13 cellular contexts compared by ENCODE assay signal in the genomic region with DNA sequence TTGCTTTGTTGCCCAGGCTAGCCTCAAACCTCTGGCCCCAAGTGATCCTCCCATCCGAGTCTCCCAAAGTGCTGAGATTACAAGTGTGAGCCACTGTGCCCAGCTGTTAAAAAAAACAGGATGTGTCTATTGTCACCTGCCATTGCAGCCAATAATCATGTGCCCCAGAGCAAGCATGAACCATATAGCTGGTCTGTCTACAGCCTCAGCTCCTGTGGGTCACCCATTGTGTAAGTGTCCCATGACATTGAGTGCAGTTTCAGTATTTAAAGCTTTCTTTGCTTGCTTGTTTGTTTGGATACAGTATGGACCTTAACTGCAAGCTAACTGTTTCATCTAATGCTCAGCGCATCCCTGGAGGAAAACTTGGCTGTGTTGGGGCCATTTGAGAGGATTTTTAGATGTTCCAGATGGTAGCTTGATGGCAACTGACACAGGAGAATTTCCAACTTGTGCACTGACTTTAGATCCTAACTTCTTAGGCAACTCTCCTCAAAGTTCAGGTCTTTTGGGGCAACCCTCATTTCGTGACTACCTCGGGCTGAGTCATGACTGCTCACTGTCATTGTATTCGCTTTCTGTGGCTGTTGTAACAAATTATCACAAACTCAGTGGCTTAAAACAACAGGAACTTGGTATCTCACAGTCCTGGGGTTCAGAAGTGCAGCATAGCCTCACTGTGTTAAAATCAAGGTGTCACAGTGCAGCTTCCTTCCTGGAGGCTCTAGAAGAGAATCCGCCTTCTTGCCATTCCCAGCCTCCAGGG. TPM values are rescaled to one million over a fixed set of nuclear protein-coding genes. Genes with fewer than 3 reads are reported as not detected.
DNase-seq lines count a peak whose midpoint lies in the region; ATAC-seq and TF ChIP-seq lines count a peak whose summit lies in the region.
"Had no signal": no experiment of that assay in that cellular context is flagged by ENCODE, and none has a peak within 500 bp of the region (broad histone marks: within the 10 kb centered on the region; RNA-seq: fewer than 3 reads in every experiment).

No MANE protein-coding gene starts in this region.

- intact Hi-C loops in upper lobe of right lung (cut with DNase I): no loop called here

- no peaks in the 10 kb centered on the region for H3K36me3 ChIP-seq in SJSA1
- no peaks in the 10 kb centered on the region for H3K36me3 ChIP-seq in upper lobe of right lung
- H3K36me3 ChIP-seq: BE2C, lower lobe of right lung had no signal

- H3K4me1 ChIP-seq in SJSA1 (replicated peaks) (peaks cover 32% of the 10 kb centered on the region), upper lobe of right lung (peaks cover 9% of the 10 kb centered on the region)

- H3K9me3 ChIP-seq in SJSA1 (replicated peaks) (peaks cover 6% of the 10 kb centered on the region; the same call in 1 of the 2 replicates), upper lobe of right lung (no peaks in the 10 kb centered on the region)
- H3K9me3 ChIP-seq: BE2C, lower lobe of right lung had no signal

- peaks cover 37% of the 10 kb centered on the region for H3K27me3 Mint-ChIP-seq in stimulated activated naive CD8-positive, alpha-beta T cell treated with anti-CD3 and anti-CD28 coated beads, Interleukin-15, amount 100 ng/mL, for 72 hours

- ATAC-seq in stimulated activated naive CD8-positive, alpha-beta T cell treated with anti-CD3 and anti-CD28 coated beads, Interleukin-15, Interleukin-2, amounts not matched to agents 100 U/mL and 50 U/mL, for 24 hours: peak; percentile 14
- no peak for ATAC-seq in stimulated activated naive CD8-positive, alpha-beta T cell treated with anti-CD3 and anti-CD28 coated beads, Interleukin-15, amount 100 ng/mL, for 72 hours
- peak; percentile 49 for ATAC-seq in upper lobe of right lung
- ATAC-seq: K562, lower lobe of right lung had no signal

- H3K4me1 Mint-ChIP-seq in stimulated activated naive CD8-positive, alpha-beta T cell treated with anti-CD3 and anti-CD28 coated beads, Interleukin-15, amount 100 ng/mL, for 72 hours: peaks cover 6% of the 10 kb centered on the region

- H3K27me3 ChIP-seq in SJSA1 (replicated peaks): no peaks in the 10 kb centered on the region
- H3K27me3 ChIP-seq in upper lobe of right lung: peaks cover 12% of the 10 kb centered on the region
- H3K27me3 ChIP-seq: BE2C had no signal

- no peak overlapping the region for H3K4me3 ChIP-seq in SJSA1
- no peak overlapping the region for H3K4me3 ChIP-seq in upper lobe of right lung
- H3K4me3 ChIP-seq: K562, lower lobe of right lung had no signal

- no peak for DNase-seq in stimulated activated naive CD8-positive, alpha-beta T cell treated with anti-CD3 and anti-CD28 coated beads, Interleukin-15, Interleukin-2, amounts not matched to agents 100 U/mL and 50 U/mL, for 24 hours
- no peak for DNase-seq in stimulated activated naive CD8-positive, alpha-beta T cell treated with anti-CD3 and anti-CD28 coated beads, Interleukin-15, amount 100 ng/mL, for 72 hours
- DNase-seq in SJSA1 (ENCODE audit: low read depth in 1 of 2, low spot score in 2 of 2): peak; percentile 62 to 68
- DNase-seq in fibroblast of peridontal ligament (ENCODE audit: extremely low read depth): peak; percentile 27
- no peak for DNase-seq in upper lobe of right lung
- no peak for DNase-seq in AG08395 (ENCODE audit: low spot score)
- no peak for DNase-seq in COLO668 (lab: John Stamatoyannopoulos, UW; ENCODE audit: unreplicated experiment)
- no peak for DNase-seq in SK-N-DZ (ENCODE audit: low spot score)
- DNase-seq: BE2C, hypothalamus, lower lobe of right lung, NCI-H2107 had no signal

- H3K4me3 Mint-ChIP-seq in stimulated activated naive CD8-positive, alpha-beta T cell treated with anti-CD3 and anti-CD28 coated beads, Interleukin-15, amount 100 ng/mL, for 72 hours: no peak overlapping the region

- H3K27ac ChIP-seq in SJSA1 (peak overlapping the region; percentile 56), upper lobe of right lung (no peak overlapping the region)
- H3K27ac ChIP-seq: lower lobe of right lung had no signal

- TF ChIP-seq CTCF in upper lobe of right lung (IDR thresholded peaks at IDR 0.05): no peak

- no peak overlapping the region for H3K27ac Mint-ChIP-seq in stimulated activated naive CD8-positive, alpha-beta T cell treated with anti-CD3 and anti-CD28 coated beads, Interleukin-15, amount 100 ng/mL, for 72 hours

- H3K9me3 Mint-ChIP-seq in stimulated activated naive CD8-positive, alpha-beta T cell treated with anti-CD3 and anti-CD28 coated beads, Interleukin-15, amount 100 ng/mL, for 72 hours: no peaks in the 10 kb centered on the region

RNA-seq across cellular contexts. Expression of a gene that starts 30.3 kb away (rescaled TPM):
- 8.5 and 19.5 TPM in 2 replicates for total RNA-seq in SJSA1 (2014; rRNA removed; shearing (Covaris generic))
- 7.1 TPM for total RNA-seq in upper lobe of right lung
- polyA plus RNA-seq in SK-N-DZ (2014; cell fraction: cytosol; rRNA removed): 3.2 and 3.7 TPM in 2 replicates
- polyA plus RNA-seq in SK-N-DZ (2014; cell fraction: nucleus; rRNA removed): 1.5 and 3.7 TPM in 2 replicates

Comparison
In these comparisons a context has a peak if more than half of its experiments do, and no peak if none do; other contexts are left out.
1. DNase-seq: peak in SJSA1 (2 of 2) and fibroblast of peridontal ligament (single experiment); none in stimulated activated naive CD8-positive, alpha-beta T cell treated with anti-CD3 and anti-CD28 coated beads, Interleukin-15, Interleukin-2, amounts not matched to agents 100 U/mL and 50 U/mL, for 24 hours (single experiment), stimulated activated naive CD8-positive, alpha-beta T cell treated with anti-CD3 and anti-CD28 coated beads, Interleukin-15, amount 100 ng/mL, for 72 hours (0 of 2), upper lobe of right lung (single experiment), AG08395 (single experiment), COLO668 (single experiment) and SK-N-DZ (single experiment).